In the genomic region with DNA sequence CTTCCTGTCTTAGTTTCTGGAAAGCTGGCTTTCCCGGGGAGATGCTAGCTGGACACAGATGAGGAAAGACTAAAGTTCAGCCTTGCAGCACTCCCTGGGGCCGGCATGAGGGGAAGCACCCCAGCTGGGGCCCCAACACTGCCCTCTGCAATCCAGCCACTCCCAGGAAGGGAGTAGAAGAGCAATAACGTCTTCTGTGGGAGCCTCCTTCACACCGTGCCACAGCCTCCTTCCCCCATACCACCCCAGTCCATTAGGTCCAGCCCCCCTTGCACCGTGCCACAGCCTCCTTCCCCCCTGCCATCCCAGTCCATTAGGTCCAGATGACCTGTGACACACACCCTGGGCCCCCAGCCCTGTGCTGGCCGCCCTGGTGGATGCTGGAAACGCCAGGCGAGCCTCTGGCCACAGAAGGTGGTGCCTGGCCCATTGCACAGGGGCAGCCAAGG, we compare ENCODE assay signal across 13 cellular contexts. TPM values are rescaled to one million over a fixed set of nuclear protein-coding genes. Genes with fewer than 3 reads are reported as not detected.
DNase-seq lines count a peak whose midpoint lies in the region; TF ChIP-seq lines count a peak whose summit lies in the region.
"Had no signal": no experiment of that assay in that cellular context is flagged by ENCODE, and none has a peak within 500 bp of the region (broad histone marks: within the 10 kb centered on the region; RNA-seq: fewer than 3 reads in every experiment).

No MANE protein-coding gene starts in this region.

- CTCF ChIA-PET in Caco-2 (lab: Charles Lee), result interaction anchor here (0.7 to 8.2 kb wide), 4 partner anchors 8 to 238 kb away, joined by 3 to 168 read pairs (median 30); no protein-coding TSS in a partner anchor

- peaks cover 15% of the 10 kb centered on the region for H3K4me1 ChIP-seq in adipocyte (ENCODE audit: control insufficient read depth, insufficient read depth, low read length)
- peaks cover 24 to 27% of the 10 kb centered on the region in 2 experiments for H3K4me1 ChIP-seq in neutrophil (ENCODE audit: control insufficient read depth in 1 of 2, insufficient read depth in 1 of 2, low read depth in 1 of 2, low read length in 1 of 2)
- H3K4me1 ChIP-seq in Caco-2, result peaks cover 4% of the 10 kb centered on the region; the same call in 1 of the 2 replicates

- intact Hi-C loops in Caco-2 (cut with micrococcal nuclease; ENCODE audit: unreplicated experiment), result loop anchor here (10.0 kb wide), 1 partner anchor 478 kb away; no protein-coding TSS in a partner anchor

- H3K9me3 ChIP-seq in adipocyte (ENCODE audit: control insufficient read depth, low read length) (no peaks in the 10 kb centered on the region), neutrophil (no peaks in the 10 kb centered on the region), Caco-2 (no peaks in the 10 kb centered on the region)
- H3K9me3 ChIP-seq: esophagus squamous epithelium had no signal

- H3K36me3 ChIP-seq in adipocyte (ENCODE audit: control insufficient read depth, insufficient read depth, low read length, severe bottlenecking) (no peaks in the 10 kb centered on the region), neutrophil (no peaks in the 10 kb centered on the region), Caco-2 (ENCODE audit: control insufficient read depth, insufficient read depth, low read length) (no peaks in the 10 kb centered on the region)
- H3K36me3 ChIP-seq: esophagus squamous epithelium, WERI-Rb-1 had no signal

- H3K27me3 Mint-ChIP-seq in Caco-2 (ENCODE audit: insufficient read depth, unreplicated experiment), result peaks cover 22% of the 10 kb centered on the region

- no peaks in the 10 kb centered on the region for H3K36me3 Mint-ChIP-seq in Caco-2 (ENCODE audit: insufficient read depth, unreplicated experiment)

- TF ChIP-seq CTCF in HL-60 (IDR thresholded peaks at IDR 0.05; ENCODE audit: insufficient read depth, low read length) (no peak), neutrophil (IDR thresholded peaks at IDR 0.05) (no peak), Caco-2 (IDR thresholded peaks at IDR 0.05; ENCODE audit: insufficient read depth in 1 of 2, low read depth in 1 of 2, low read length in 1 of 2, severe bottlenecking in 1 of 2, unreplicated experiment in 1 of 2) (no peak)

- H3K27ac ChIP-seq in HL-60 (replicated peaks) (peak overlapping the region; percentile 55), neutrophil (peak overlapping the region; percentile 71)
- H3K27ac ChIP-seq: 22Rv1, esophagus squamous epithelium, WERI-Rb-1 had no signal

- H3K4me3 ChIP-seq in HL-60 (replicated peaks; ENCODE audit: insufficient read depth, low read length) (no peak overlapping the region), adipocyte (ENCODE audit: low read length) (no peak overlapping the region), neutrophil (ENCODE audit: low read depth in 1 of 2, low read length in 1 of 2) (peak overlapping the region; percentile 10 to 32), Caco-2 (ENCODE audit: low read depth, low read length) (no peak overlapping the region)

- DNase-seq in DMS53 (lab: John Stamatoyannopoulos, UW) (peak; percentile 30), DMS53 treated with DMSO at 0.1 percent for 48 hours (lab: John Stamatoyannopoulos, UW; ENCODE audit: unreplicated experiment) (no peak), HL-60 (ENCODE audit: low read depth in 1 of 2, low spot score in 1 of 2) (peak; percentile 38 to 52), adipocyte (ENCODE audit: low read depth) (peak; percentile 60), T-helper 9 cell (no peak), Caco-2 (no peak), NCI-H1105 treated with DMSO at 0.1 percent for 48 hours (lab: John Stamatoyannopoulos, UW) (no peak)
- DNase-seq: DMS153, esophagus squamous epithelium, NCI-H510A had no signal

- H3K27me3 ChIP-seq in HL-60 (ENCODE audit: insufficient read depth, poor library complexity, severe bottlenecking) (peaks cover 3% of the 10 kb centered on the region), adipocyte (replicated peaks; ENCODE audit: control insufficient read depth, insufficient read depth, low read length) (peaks cover 17% of the 10 kb centered on the region), neutrophil (peaks cover 8% of the 10 kb centered on the region), Caco-2 (replicated peaks; ENCODE audit: control insufficient read depth, insufficient read depth, low read length) (no peaks in the 10 kb centered on the region)

- H3K9ac ChIP-seq in adipocyte (ENCODE audit: low read length), result peak overlapping the region; percentile 59

- BruUV-seq in Caco-2 (replicated peaks; lab: Mats Ljungman, UMichigan), result no TSS peak

- H3K27ac Mint-ChIP-seq in Caco-2 (ENCODE audit: unreplicated experiment), result no peak overlapping the region

- no peak overlapping the region for H3K4me3 Mint-ChIP-seq in Caco-2 (ENCODE audit: unreplicated experiment)

- no peaks in the 10 kb centered on the region for H3K4me1 Mint-ChIP-seq in Caco-2 (ENCODE audit: low read depth, unreplicated experiment)

- no peaks in the 10 kb centered on the region for H3K9me3 Mint-ChIP-seq in Caco-2 (ENCODE audit: unreplicated experiment)

- POLR2A ChIA-PET in Caco-2 (lab: Charles Lee), result no interaction called here

RNA-seq across cellular contexts. Expression of a gene that starts 44.1 kb away (rescaled TPM):
- total RNA-seq in Caco-2 (2022), result 11.8 and 12.5 TPM in 2 replicates

Comparison
In these comparisons a context has a peak if more than half of its experiments do, and no peak if none do; other contexts are left out.
1. DNase-seq: peak in DMS53 (single experiment), HL-60 (2 of 2) and adipocyte (single experiment); none in DMS53 treated with DMSO at 0.1 percent for 48 hours (single experiment), T-helper 9 cell (single experiment), Caco-2 (0 of 2) and NCI-H1105 treated with DMSO at 0.1 percent for 48 hours (single experiment).
2. H3K4me3 ChIP-seq: peak in neutrophil (2 of 2); none in HL-60 (single experiment), adipocyte (single experiment) and Caco-2 (single experiment).